1 cellular context compared by ENCODE assay signal in the genomic region with DNA sequence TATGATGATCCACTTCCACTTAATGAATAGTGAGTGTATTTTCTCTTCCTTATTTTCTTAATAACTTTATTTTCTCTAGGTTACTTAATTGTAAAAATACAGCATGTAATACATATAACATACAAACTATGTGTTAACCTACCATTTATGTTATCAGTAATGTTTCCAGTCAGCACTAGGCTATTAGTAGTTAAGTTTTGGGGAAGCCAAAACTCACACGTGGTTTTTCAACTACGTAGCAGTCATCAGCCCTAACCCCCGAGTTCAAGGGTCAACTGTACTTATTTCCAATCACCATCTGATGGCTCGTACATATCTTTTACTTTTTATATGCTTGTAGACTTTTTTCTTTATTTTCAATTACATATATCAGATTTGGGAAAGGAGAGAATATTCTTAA.
TF ChIP-seq lines count a peak whose summit lies in the region.

No MANE protein-coding gene starts in this region.

TF ChIP-seq in GM23338, 12 proteins besides CTCF, POLR2A, EP300 and RAD21 (continued from another document):
- TF ChIP-seq, protein P1, sequence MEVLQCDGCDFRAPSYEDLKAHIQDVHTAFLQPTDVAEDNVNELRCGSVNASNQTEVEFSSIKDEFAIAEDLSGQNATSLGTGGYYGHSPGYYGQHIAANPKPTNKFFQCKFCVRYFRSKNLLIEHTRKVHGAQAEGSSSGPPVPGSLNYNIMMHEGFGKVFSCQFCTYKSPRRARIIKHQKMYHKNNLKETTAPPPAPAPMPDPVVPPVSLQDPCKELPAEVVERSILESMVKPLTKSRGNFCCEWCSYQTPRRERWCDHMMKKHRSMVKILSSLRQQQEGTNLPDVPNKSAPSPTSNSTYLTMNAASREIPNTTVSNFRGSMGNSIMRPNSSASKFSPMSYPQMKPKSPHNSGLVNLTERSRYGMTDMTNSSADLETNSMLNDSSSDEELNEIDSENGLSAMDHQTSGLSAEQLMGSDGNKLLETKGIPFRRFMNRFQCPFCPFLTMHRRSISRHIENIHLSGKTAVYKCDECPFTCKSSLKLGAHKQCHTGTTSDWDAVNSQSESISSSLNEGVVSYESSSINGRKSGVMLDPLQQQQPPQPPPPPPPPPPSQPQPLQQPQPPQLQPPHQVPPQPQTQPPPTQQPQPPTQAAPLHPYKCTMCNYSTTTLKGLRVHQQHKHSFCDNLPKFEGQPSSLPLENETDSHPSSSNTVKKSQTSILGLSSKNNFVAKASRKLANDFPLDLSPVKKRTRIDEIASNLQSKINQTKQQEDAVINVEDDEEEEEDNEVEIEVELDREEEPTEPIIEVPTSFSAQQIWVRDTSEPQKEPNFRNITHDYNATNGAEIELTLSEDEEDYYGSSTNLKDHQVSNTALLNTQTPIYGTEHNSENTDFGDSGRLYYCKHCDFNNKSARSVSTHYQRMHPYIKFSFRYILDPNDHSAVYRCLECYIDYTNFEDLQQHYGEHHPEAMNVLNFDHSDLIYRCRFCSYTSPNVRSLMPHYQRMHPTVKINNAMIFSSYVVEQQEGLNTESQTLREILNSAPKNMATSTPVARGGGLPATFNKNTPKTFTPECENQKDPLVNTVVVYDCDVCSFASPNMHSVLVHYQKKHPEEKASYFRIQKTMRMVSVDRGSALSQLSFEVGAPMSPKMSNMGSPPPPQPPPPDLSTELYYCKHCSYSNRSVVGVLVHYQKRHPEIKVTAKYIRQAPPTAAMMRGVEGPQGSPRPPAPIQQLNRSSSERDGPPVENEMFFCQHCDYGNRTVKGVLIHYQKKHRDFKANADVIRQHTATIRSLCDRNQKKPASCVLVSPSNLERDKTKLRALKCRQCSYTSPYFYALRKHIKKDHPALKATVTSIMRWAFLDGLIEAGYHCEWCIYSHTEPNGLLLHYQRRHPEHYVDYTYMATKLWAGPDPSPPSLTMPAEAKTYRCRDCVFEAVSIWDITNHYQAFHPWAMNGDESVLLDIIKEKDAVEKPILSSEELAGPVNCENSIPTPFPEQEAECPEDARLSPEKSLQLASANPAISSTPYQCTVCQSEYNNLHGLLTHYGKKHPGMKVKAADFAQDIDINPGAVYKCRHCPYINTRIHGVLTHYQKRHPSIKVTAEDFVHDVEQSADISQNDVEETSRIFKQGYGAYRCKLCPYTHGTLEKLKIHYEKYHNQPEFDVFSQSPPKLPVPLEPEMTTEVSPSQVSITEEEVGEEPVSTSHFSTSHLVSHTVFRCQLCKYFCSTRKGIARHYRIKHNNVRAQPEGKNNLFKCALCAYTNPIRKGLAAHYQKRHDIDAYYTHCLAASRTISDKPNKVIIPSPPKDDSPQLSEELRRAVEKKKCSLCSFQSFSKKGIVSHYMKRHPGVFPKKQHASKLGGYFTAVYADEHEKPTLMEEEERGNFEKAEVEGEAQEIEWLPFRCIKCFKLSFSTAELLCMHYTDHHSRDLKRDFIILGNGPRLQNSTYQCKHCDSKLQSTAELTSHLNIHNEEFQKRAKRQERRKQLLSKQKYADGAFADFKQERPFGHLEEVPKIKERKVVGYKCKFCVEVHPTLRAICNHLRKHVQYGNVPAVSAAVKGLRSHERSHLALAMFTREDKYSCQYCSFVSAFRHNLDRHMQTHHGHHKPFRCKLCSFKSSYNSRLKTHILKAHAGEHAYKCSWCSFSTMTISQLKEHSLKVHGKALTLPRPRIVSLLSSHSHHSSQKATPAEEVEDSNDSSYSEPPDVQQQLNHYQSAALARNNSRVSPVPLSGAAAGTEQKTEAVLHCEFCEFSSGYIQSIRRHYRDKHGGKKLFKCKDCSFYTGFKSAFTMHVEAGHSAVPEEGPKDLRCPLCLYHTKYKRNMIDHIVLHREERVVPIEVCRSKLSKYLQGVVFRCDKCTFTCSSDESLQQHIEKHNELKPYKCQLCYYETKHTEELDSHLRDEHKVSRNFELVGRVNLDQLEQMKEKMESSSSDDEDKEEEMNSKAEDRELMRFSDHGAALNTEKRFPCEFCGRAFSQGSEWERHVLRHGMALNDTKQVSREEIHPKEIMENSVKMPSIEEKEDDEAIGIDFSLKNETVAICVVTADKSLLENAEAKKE (CRISPR knock-in tag; IDR thresholded peaks at IDR 0.05): no peak
- TF ChIP-seq STAT1 (IDR thresholded peaks at IDR 0.05; ENCODE audit: unreplicated experiment): no peak
- no peak for TF ChIP-seq ZNF114 (CRISPR knock-in tag; IDR thresholded peaks at IDR 0.05)
